In the genomic region with DNA sequence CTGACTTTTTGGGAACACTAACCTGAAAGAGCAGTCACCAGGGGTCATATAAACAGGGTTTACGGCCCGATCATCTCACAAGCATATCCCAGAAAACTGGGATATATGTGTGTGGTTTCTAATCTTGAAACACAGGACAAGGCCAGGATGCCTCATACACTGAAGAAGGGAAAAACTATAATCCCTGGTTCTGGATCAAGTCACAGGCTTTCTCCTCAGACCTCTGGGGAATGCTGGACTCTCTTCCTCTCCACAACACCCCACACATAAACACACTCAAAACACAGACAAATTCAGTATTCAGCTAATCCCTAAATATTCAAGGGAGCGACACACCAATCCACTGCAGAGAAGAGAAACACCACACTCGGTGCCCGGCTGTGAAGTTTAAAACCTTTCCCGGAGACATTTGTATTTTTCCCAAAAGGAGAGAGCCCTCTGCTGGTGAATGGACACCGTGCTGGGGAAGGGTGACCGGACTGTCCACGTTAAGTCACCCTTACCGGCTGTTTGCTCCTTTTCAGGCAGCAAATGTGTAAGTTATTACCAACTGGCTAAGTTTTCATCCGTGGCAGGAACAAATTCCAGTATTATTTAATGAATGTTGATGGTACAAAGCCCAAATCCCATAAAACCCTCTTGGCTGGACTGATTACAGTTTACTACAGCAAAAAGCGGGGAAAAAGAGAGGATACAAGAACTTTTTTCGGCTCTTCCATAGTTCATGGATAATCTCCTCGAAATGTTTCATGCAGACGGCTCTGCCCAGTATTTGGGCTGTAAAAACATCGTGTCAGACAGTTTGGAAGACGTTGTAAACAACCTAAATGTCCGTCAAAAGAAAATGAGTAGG, we compare ENCODE assay signal across 8 cellular contexts.
DNase-seq lines count a peak whose midpoint lies in the region; ATAC-seq and TF ChIP-seq lines count a peak whose summit lies in the region.

No MANE protein-coding gene starts in this region.

- no peaks in the 10 kb centered on the region for H3K27me3 Mint-ChIP-seq in activated naive CD4-positive, alpha-beta T cell treated with anti-CD3 and anti-CD28 coated beads, Interleukin-2, amount 10 ng/mL, durations not matched to agents 7 days and 5 days

- ATAC-seq in HG02884 (IDR thresholded peaks at IDR 0.05; ENCODE audit: unreplicated experiment): no peak

- H3K36me3 Mint-ChIP-seq in activated naive CD4-positive, alpha-beta T cell treated with anti-CD3 and anti-CD28 coated beads, Interleukin-2, amount 10 ng/mL, durations not matched to agents 7 days and 5 days: no peaks in the 10 kb centered on the region

- no peak overlapping the region for H3K27ac Mint-ChIP-seq in activated naive CD4-positive, alpha-beta T cell treated with anti-CD3 and anti-CD28 coated beads, Interleukin-2, amount 10 ng/mL, durations not matched to agents 7 days and 5 days

- intact Hi-C loops in head of caudate nucleus (cut with DNase I): no loop called here

- DNase-seq in activated naive CD4-positive, alpha-beta T cell treated with anti-CD3 and anti-CD28 coated beads, Interleukin-2, amount 10 ng/mL, durations not matched to agents 7 days and 5 days: peak; percentile 23
- DNase-seq in activated naive CD4-positive, alpha-beta T cell treated with Interleukin-2 at 50 U/mL for 16 hours: no peak
- DNase-seq in NCI-H1694 (lab: John Stamatoyannopoulos, UW) (peak; percentile 16), head of caudate nucleus (peak; percentile 29 to 87 (median 68)), pons (ENCODE audit: low spot score) (peak; percentile 81), T-helper 1 cell (no peak)

- H3K4me1 Mint-ChIP-seq in activated naive CD4-positive, alpha-beta T cell treated with anti-CD3 and anti-CD28 coated beads, Interleukin-2, amount 10 ng/mL, durations not matched to agents 7 days and 5 days: no peaks in the 10 kb centered on the region

- CTCF ChIA-PET in activated naive CD4-positive, alpha-beta T cell treated with anti-CD3 and anti-CD28 coated beads, Interleukin-2, amount 10 ng/mL, durations not matched to agents 7 days and 5 days (lab: Charles Lee): interaction anchor here (0.6 kb wide), 2 partner anchors 79 to 376 kb away, joined by 3 read pairs; no protein-coding TSS in a partner anchor

- H3K9me3 Mint-ChIP-seq in activated naive CD4-positive, alpha-beta T cell treated with anti-CD3 and anti-CD28 coated beads, Interleukin-2, amount 10 ng/mL, durations not matched to agents 7 days and 5 days: no peaks in the 10 kb centered on the region

- no peak overlapping the region for H3K4me3 Mint-ChIP-seq in activated naive CD4-positive, alpha-beta T cell treated with anti-CD3 and anti-CD28 coated beads, Interleukin-2, amount 10 ng/mL, durations not matched to agents 7 days and 5 days

- H3K4me3 ChIP-seq in WI38 (ENCODE audit: low read depth, low read length): no peak overlapping the region

- TF ChIP-seq CTCF in WI38 (IDR thresholded peaks at IDR 0.05; ENCODE audit: low read depth, low read length): peak; percentile 80

Comparison
In these comparisons a context has a peak if more than half of its experiments do, and no peak if none do; other contexts are left out.
1. DNase-seq: peak in activated naive CD4-positive, alpha-beta T cell treated with anti-CD3 and anti-CD28 coated beads, Interleukin-2, amount 10 ng/mL, durations not matched to agents 7 days and 5 days (single experiment), NCI-H1694 (single experiment), head of caudate nucleus (42 of 42) and pons (single experiment); none in activated naive CD4-positive, alpha-beta T cell treated with Interleukin-2 at 50 U/mL for 16 hours (single experiment) and T-helper 1 cell (0 of 5).